8 cellular contexts compared by ENCODE assay signal in genomic region chr2:170324640-170325046, GRCh38.
DNase-seq lines count a peak whose midpoint lies in the region; ATAC-seq and TF ChIP-seq lines count a peak whose summit lies in the region.

No MANE protein-coding gene starts in this region.

- peaks cover 14% of the 10 kb centered on the region for H3K9me3 Mint-ChIP-seq in neural progenitor cell

- H3K36me3 ChIP-seq in neural progenitor cell: no peaks in the 10 kb centered on the region

- no peak overlapping the region for H3K4me3 Mint-ChIP-seq in neural progenitor cell

- H3K27me3 Mint-ChIP-seq in neural progenitor cell (ENCODE audit: insufficient read depth, low read depth): no peaks in the 10 kb centered on the region

- H3K4me2 ChIP-seq in neural progenitor cell: peak overlapping the region; percentile 11

- TF ChIP-seq CTCF in GM10248 (IDR thresholded peaks at IDR 0.05; ENCODE audit: control extremely low read depth, extremely low read depth, low read depth, missing control alignments): peak; percentile 69
- TF ChIP-seq CTCF in epithelial cell of esophagus (IDR thresholded peaks at IDR 0.05; ENCODE audit: insufficient read depth, low read depth, low read length, missing control alignments): peak; percentile 87
- peak; percentile 94 for TF ChIP-seq CTCF in neural progenitor cell (IDR thresholded peaks at IDR 0.05)

- peaks cover 14% of the 10 kb centered on the region for H3F3A ChIP-seq in neural progenitor cell (ENCODE audit: low read depth)

- H3K4me3 ChIP-seq in epithelial cell of esophagus (ENCODE audit: low read length) (no peak overlapping the region), neural progenitor cell (no peak overlapping the region)

- H3K27ac Mint-ChIP-seq in neural progenitor cell: no peak overlapping the region

- H3K79me2 ChIP-seq in neural progenitor cell (ENCODE audit: low read depth): no peaks in the 10 kb centered on the region

- POLR2A ChIA-PET in GM10248 (lab: Yijun Ruan, JAX): no interaction called here

- no peaks in the 10 kb centered on the region for H4K20me1 ChIP-seq in neural progenitor cell (ENCODE audit: low read depth)

- in situ Hi-C loops in ACHN (cut with HindIII; ENCODE audit: low pct_ligation_motif_present, low pct_unique_long_range_greater_than_20kb, low sequenced_read_pairs): no loop called here

- H3K27me3 ChIP-seq in neural progenitor cell: no peaks in the 10 kb centered on the region

- CTCF ChIA-PET in GM10248 (lab: Yijun Ruan, JAX): interaction anchor here (0.9 to 3.8 kb wide), 24 partner anchors 9 to 1278 kb away, joined by 3 to 24 read pairs (median 4); partner anchors contain the start of gene GAD1

- DNase-seq in ACHN (peak; percentile 41), GM10248 (ENCODE audit: extremely low spot score) (peak; percentile 43), NCI-H187 treated with DMSO at 0.1 percent for 48 hours (lab: John Stamatoyannopoulos, UW) (peak; percentile 4), T1000 (lab: John Stamatoyannopoulos, UW) (peak; percentile 7), epithelial cell of esophagus (ENCODE audit: low read depth) (peak; percentile 70), neural progenitor cell (ENCODE audit: low spot score) (peak; percentile 89)

- H2AFZ ChIP-seq in neural progenitor cell (replicated peaks): peak overlapping the region; percentile 46

- no peak overlapping the region for H3K27ac ChIP-seq in neural progenitor cell

- H3K36me3 Mint-ChIP-seq in neural progenitor cell: peaks cover 4% of the 10 kb centered on the region

- H3K9me3 ChIP-seq in neural progenitor cell (ENCODE audit: low read depth): peaks cover 14% of the 10 kb centered on the region

- H3K4me1 Mint-ChIP-seq in neural progenitor cell: peaks cover 24% of the 10 kb centered on the region

- H3K4me1 ChIP-seq in neural progenitor cell: peaks cover 6% of the 10 kb centered on the region

- no peak for ATAC-seq in GM21423 (IDR thresholded peaks at IDR 0.05; ENCODE audit: unreplicated experiment)
- no peak for ATAC-seq in HG02840 (IDR thresholded peaks at IDR 0.05; ENCODE audit: low FRiP score, unreplicated experiment)

- no peak overlapping the region for H3K9ac ChIP-seq in neural progenitor cell

Comparison
In these comparisons a context has a peak if more than half of its experiments do, and no peak if none do; other contexts are left out.
1. DNase-seq: peak in every context shown above with its lines; median percentile 89 in neural progenitor cell; 70 in epithelial cell of esophagus; 43 in GM10248; 41 in ACHN; 7 in T1000; 4 in NCI-H187 treated with DMSO at 0.1 percent for 48 hours.